ENCODE assay signal across 8 cellular contexts in genomic region chr12:110583137-110584059, GRCh38. TPM values are rescaled to one million over a fixed set of nuclear protein-coding genes. Genes with fewer than 3 reads are reported as not detected.
DNase-seq lines count a peak whose midpoint lies in the region; ATAC-seq and TF ChIP-seq lines count a peak whose summit lies in the region.

Gene PPTC7, minus strand, starts transcription at chr12:110583318. Its CDS starts 287 bp downstream, at chr12:110583031.

- H3K36me3 ChIP-seq in ACC112 (ENCODE audit: insufficient read depth, low read length), result 0 out of 2 replicates have a peak, but pooled peaks cover 2% of the 10 kb centered on the region
- H3K36me3 ChIP-seq in iPS-18a (ENCODE audit: control insufficient read depth, low read depth, low read length), result no peaks in the 10 kb centered on the region
- no peaks in the 10 kb centered on the region for H3K36me3 ChIP-seq in skeletal muscle satellite cell (ENCODE audit: insufficient read depth, low read length)

- H3K9ac ChIP-seq in iPS-18a (ENCODE audit: low read length) (peak within 1 kb of the TSS; percentile 70), skeletal muscle satellite cell (ENCODE audit: low read depth, low read length) (peak within 1 kb of the TSS; percentile 89)

- peaks cover 16% of the 10 kb centered on the region for H3K4me1 ChIP-seq in ACC112 (ENCODE audit: control insufficient read depth, insufficient read depth, low read length, unreplicated experiment)
- peaks cover 12% of the 10 kb centered on the region for H3K4me1 ChIP-seq in iPS-18a (ENCODE audit: control insufficient read depth, low read depth, low read length)
- H3K4me1 ChIP-seq in skeletal muscle satellite cell (ENCODE audit: control insufficient read depth, insufficient read depth, low read length), result peaks cover 22% of the 10 kb centered on the region

- H2AFZ ChIP-seq in ACC112 (ENCODE audit: low read length, unreplicated experiment), result peak within 1 kb of the TSS; percentile 88

- H3K4me3 ChIP-seq in ACC112 (ENCODE audit: low read depth, low read length) (peak within 1 kb of the TSS; percentile 89), iPS-18a (ENCODE audit: low read length) (peak within 1 kb of the TSS; percentile 74), skeletal muscle satellite cell (ENCODE audit: low read length) (peak within 1 kb of the TSS; percentile 80)

- H3K27me3 ChIP-seq in ACC112 (ENCODE audit: insufficient read depth, low read length), result no peaks in the 10 kb centered on the region
- H3K27me3 ChIP-seq in iPS-18a (ENCODE audit: control insufficient read depth, insufficient read depth, low read length), result peaks cover 4% of the 10 kb centered on the region
- no peaks in the 10 kb centered on the region for H3K27me3 ChIP-seq in skeletal muscle satellite cell (ENCODE audit: control insufficient read depth, insufficient read depth, low read length)

- peak within 1 kb of the TSS; percentile 92 for H3K4me2 ChIP-seq in skeletal muscle satellite cell (ENCODE audit: low read length)

- H3K27ac ChIP-seq in ACC112 (ENCODE audit: low read depth, low read length), result peak within 1 kb of the TSS; percentile 62; the same call in 1 of the 2 replicates
- peak within 1 kb of the TSS; percentile 91 for H3K27ac ChIP-seq in VCaP
- no peak within 1 kb of the TSS for H3K27ac ChIP-seq in iPS-18a (ENCODE audit: low read length)

- DNase-seq in NCI-H2196 treated with DMSO at 0.1 percent for 48 hours (lab: John Stamatoyannopoulos, UW; ENCODE audit: unreplicated experiment), result peak; percentile 91
- peak; percentile 82 to 97 for DNase-seq in T47D (ENCODE audit: low read depth in 1 of 2, low spot score in 1 of 2)

- in situ Hi-C loops in T47D (cut with HindIII; ENCODE audit: low pct_unique_long_range_greater_than_20kb, low sequenced_read_pairs), result no loop called here

- ATAC-seq in GM18870 (IDR thresholded peaks at IDR 0.05; ENCODE audit: unreplicated experiment), result peak; percentile 49
- peak; percentile 81 for ATAC-seq in HG03135 (IDR thresholded peaks at IDR 0.05; ENCODE audit: unreplicated experiment)

- no peak for TF ChIP-seq CTCF in VCaP (conservative IDR thresholded peaks at IDR 0.05)

- H3K9me3 ChIP-seq in iPS-18a (ENCODE audit: control insufficient read depth, low read depth, low read length) (no peaks in the 10 kb centered on the region), skeletal muscle satellite cell (replicated peaks; ENCODE audit: low read length) (no peaks in the 10 kb centered on the region)

- H3K79me2 ChIP-seq in ACC112 (ENCODE audit: control insufficient read depth, insufficient read depth, low read length, unreplicated experiment), result peaks cover 48% of the 10 kb centered on the region

RNA-seq across cellular contexts. Expression of gene PPTC7, which starts in this region (rescaled TPM):
- 7.4 and 10.0 TPM in 2 replicates for total RNA-seq in skeletal muscle satellite cell (2012; rRNA removed)
